1 cellular context compared by ENCODE assay signal in genomic region chr20:35664544-35665206, GRCh38.
TF ChIP-seq lines count a peak whose summit lies in the region.

CPNE1 (minus strand) TSS chr20:35664900; CDS start chr20:35632923, 31,977 bp downstream.
RBM12 (minus strand) TSS chr20:35664900; CDS start chr20:35655322, 9,578 bp downstream.

TF ChIP-seq in HepG2, 621 proteins besides CTCF, POLR2A, EP300 and RAD21 (continued from another document and continues in another):
- peak in 1 of 2 experiments; percentile 78; a peak in 2 of 4 replicates for TF ChIP-seq REST (IDR thresholded peaks at IDR 0.05; ENCODE audit: borderline replicate concordance in 1 of 2, low read depth in 1 of 2, low read length in 2 of 2)
- peak; percentile 99 for TF ChIP-seq AHR (CRISPR knock-in tag; IDR thresholded peaks at IDR 0.05)
- TF ChIP-seq LRRFIP1 (CRISPR knock-in tag; conservative IDR thresholded peaks at IDR 0.05) = no peak; the same call in 1 of the 2 replicates
- peak; percentile 93 for TF ChIP-seq KMT2B (CRISPR knock-in tag; IDR thresholded peaks at IDR 0.05)
- TF ChIP-seq ZNF552 (CRISPR knock-in tag; IDR thresholded peaks at IDR 0.05; ENCODE audit: borderline replicate concordance) = peak; percentile 77; the same call in 1 of the 2 replicates
- no peak for TF ChIP-seq ZNF75D (CRISPR knock-in tag; IDR thresholded peaks at IDR 0.05; ENCODE audit: borderline replicate concordance)
- no peak for TF ChIP-seq DDIT3 (CRISPR knock-in tag; IDR thresholded peaks at IDR 0.05)
- no peak; the same call in 1 of the 2 replicates for TF ChIP-seq ZNF460 (CRISPR knock-in tag; IDR thresholded peaks at IDR 0.05; ENCODE audit: borderline replicate concordance)
- TF ChIP-seq ZNF543 (CRISPR knock-in tag; IDR thresholded peaks at IDR 0.05) = peak; percentile 99
- peak; percentile 99 for TF ChIP-seq SAP130 (CRISPR knock-in tag; IDR thresholded peaks at IDR 0.05; ENCODE audit: low read depth)
- TF ChIP-seq ZKSCAN5 (CRISPR knock-in tag; IDR thresholded peaks at IDR 0.05) = peak; percentile 46; the same call in 1 of the 2 replicates
- TF ChIP-seq NAIF1 (CRISPR knock-in tag; IDR thresholded peaks at IDR 0.05; ENCODE audit: borderline replicate concordance) = 0 out of 2 replicates have a peak, but pooled peaks have one; percentile 59
- peak; percentile 97 for TF ChIP-seq ZMAT3 (CRISPR knock-in tag; conservative IDR thresholded peaks at IDR 0.05)
- TF ChIP-seq ZNF431 (CRISPR knock-in tag; IDR thresholded peaks at IDR 0.05; ENCODE audit: borderline replicate concordance, low read depth) = peak; percentile 94; the same call in 1 of the 2 replicates
- peak; percentile 97 for TF ChIP-seq ZNF691 (CRISPR knock-in tag; IDR thresholded peaks at IDR 0.05; ENCODE audit: borderline replicate concordance, low read depth)
- no peak for TF ChIP-seq CBX2 (IDR thresholded peaks at IDR 0.05; ENCODE audit: low read depth, low read length)
- TF ChIP-seq CBX2 (CRISPR knock-in tag; IDR thresholded peaks at IDR 0.05; ENCODE audit: low read depth) = 0 out of 2 replicates have a peak, but pooled peaks have one; percentile 45
- TF ChIP-seq ZNF430 (CRISPR knock-in tag; IDR thresholded peaks at IDR 0.05) = peak; percentile 99
- peak in 1 of 2 experiments; percentile 67; a peak in 1 of 4 replicates for TF ChIP-seq ATF4 (CRISPR knock-in tag; IDR thresholded peaks at IDR 0.05)
- no peak for TF ChIP-seq PRPF4 (IDR thresholded peaks at IDR 0.05; ENCODE audit: low read depth, low read length, poor library complexity, severe bottlenecking)
- peak; percentile 13; the same call in 1 of the 2 replicates for TF ChIP-seq ZNF652 (CRISPR knock-in tag; IDR thresholded peaks at IDR 0.05; ENCODE audit: borderline replicate concordance, low read depth)
- TF ChIP-seq YY1 (IDR thresholded peaks at IDR 0.05; ENCODE audit: insufficient read depth, insufficient replicate concordance, low read depth, low read length) = peak; percentile 100
- peak; percentile 90 for TF ChIP-seq TEAD3 (CRISPR knock-in tag; optimal IDR thresholded peaks at IDR 0.05; ENCODE audit: borderline replicate concordance)
- TF ChIP-seq BRCA1 (CRISPR knock-in tag; IDR thresholded peaks at IDR 0.05) = peak; percentile 68; the same call in 1 of the 2 replicates
- TF ChIP-seq MLXIP (CRISPR knock-in tag; IDR thresholded peaks at IDR 0.05; ENCODE audit: borderline replicate concordance) = no peak
- TF ChIP-seq KAT2B (IDR thresholded peaks at IDR 0.05; ENCODE audit: borderline replicate concordance, low read depth, low read length) = 0 out of 2 replicates have a peak, but pooled peaks have one; percentile 10
- TF ChIP-seq JUN (CRISPR knock-in tag; IDR thresholded peaks at IDR 0.05) = peak; percentile 81
- TF ChIP-seq ZNF570 (CRISPR knock-in tag; IDR thresholded peaks at IDR 0.05; ENCODE audit: borderline replicate concordance) = peak; percentile 89; the same call in 1 of the 2 replicates
- TF ChIP-seq MXD3 (CRISPR knock-in tag; IDR thresholded peaks at IDR 0.05) = peak; percentile 97
- no peak; the same call in 1 of the 2 replicates for TF ChIP-seq CERS6 (CRISPR knock-in tag; IDR thresholded peaks at IDR 0.05)
- TF ChIP-seq ZBTB21 (CRISPR knock-in tag; IDR thresholded peaks at IDR 0.05) = peak; percentile 88
- TF ChIP-seq ZNF790 (CRISPR knock-in tag; IDR thresholded peaks at IDR 0.05; ENCODE audit: borderline replicate concordance) = peak; percentile 85; the same call in 1 of the 2 replicates
- peak; percentile 19; the same call in 1 of the 2 replicates for TF ChIP-seq KDM1A (CRISPR knock-in tag; IDR thresholded peaks at IDR 0.05)
- TF ChIP-seq ZNF891 (CRISPR knock-in tag; IDR thresholded peaks at IDR 0.05) = peak; percentile 94
- no peak for TF ChIP-seq SRSF9 (IDR thresholded peaks at IDR 0.05; ENCODE audit: borderline replicate concordance, insufficient read depth, low read depth, low read length, poor library complexity, severe bottlenecking)
- peak; percentile 58; the same call in 1 of the 2 replicates for TF ChIP-seq ZNF703 (CRISPR knock-in tag; IDR thresholded peaks at IDR 0.05; ENCODE audit: borderline replicate concordance)
